In the genomic region with DNA sequence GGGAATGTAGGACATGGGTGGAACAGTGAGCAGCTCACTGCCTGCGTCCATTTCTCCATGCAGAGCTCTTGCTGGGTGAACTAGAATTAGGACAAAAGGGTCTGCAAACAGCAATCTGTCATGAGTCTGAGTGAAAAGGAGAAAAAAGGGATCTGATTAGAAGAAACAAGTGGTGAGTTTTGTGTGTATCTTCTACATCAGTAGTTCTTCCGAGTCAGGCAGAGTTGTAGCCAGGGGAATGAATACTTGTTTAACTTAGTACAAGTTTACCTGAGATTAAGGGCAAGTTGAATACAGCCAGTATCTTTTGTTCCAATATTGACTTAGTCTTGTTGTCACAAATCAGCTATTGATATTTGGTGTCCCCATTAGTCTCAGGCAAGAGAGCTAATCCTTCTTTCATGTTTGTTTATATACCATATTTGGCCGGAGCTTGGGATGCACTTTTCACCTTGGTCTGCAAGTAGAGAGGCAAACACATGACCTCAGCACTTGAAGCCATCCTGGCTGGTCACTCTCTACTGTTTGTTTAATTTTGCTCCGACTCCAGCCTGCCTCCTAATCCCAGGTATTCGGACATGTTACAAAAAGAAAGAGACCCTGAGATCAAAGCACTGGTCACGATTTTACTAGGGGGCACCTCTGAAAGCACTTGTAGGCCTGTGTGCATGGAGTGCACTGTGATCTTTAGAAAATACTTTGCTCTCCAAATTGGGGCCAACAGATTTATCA, we compare ENCODE assay signal across 26 cellular contexts.
DNase-seq lines count a peak whose midpoint lies in the region; ATAC-seq and TF ChIP-seq lines count a peak whose summit lies in the region.
"Had no signal": no experiment of that assay in that cellular context is flagged by ENCODE, and none has a peak within 500 bp of the region (broad histone marks: within the 10 kb centered on the region; RNA-seq: fewer than 3 reads in every experiment).

No MANE protein-coding gene starts in this region.

- no peak overlapping the region for H3K4me3 Mint-ChIP-seq in nephron
- no peak overlapping the region for H3K4me3 Mint-ChIP-seq in activated T-helper 17 cell treated with anti-CD3 and anti-CD28 coated beads, Interleukin-2, amount 50 U/mL, for 72 hours
- H3K4me3 Mint-ChIP-seq: activated naive CD8-positive, alpha-beta T cell treated with anti-CD3 and anti-CD28 coated beads for 36 hours; CD8-positive, alpha-beta memory T cell; neural crest cell had no signal

- H3K4me1 Mint-ChIP-seq in nephron, result peaks cover 12% of the 10 kb centered on the region
- H3K4me1 Mint-ChIP-seq in activated T-helper 17 cell treated with anti-CD3 and anti-CD28 coated beads, Interleukin-2, amount 50 U/mL, for 72 hours, result no peaks in the 10 kb centered on the region
- H3K4me1 Mint-ChIP-seq: activated naive CD8-positive, alpha-beta T cell treated with anti-CD3 and anti-CD28 coated beads for 36 hours; CD8-positive, alpha-beta memory T cell; neural crest cell had no signal

- TF ChIP-seq EP300 in SK-N-SH (IDR thresholded peaks at IDR 0.05; ENCODE audit: borderline replicate concordance in 1 of 2, low read depth in 1 of 2, low read length in 1 of 2), result no peak

- no peaks in the 10 kb centered on the region for H3F3A ChIP-seq in SK-N-SH (replicated peaks; ENCODE audit: insufficient read depth)

- POLR2A ChIA-PET in SK-N-SH (lab: Yijun Ruan, JAX), result no interaction called here

- TF ChIP-seq RAD21 in SK-N-SH (IDR thresholded peaks at IDR 0.05; ENCODE audit: low read length), result no peak

- no peak overlapping the region for H3K4me3 ChIP-seq in SK-N-SH (ENCODE audit: low read depth in 2 of 2, low read length in 1 of 2)
- H3K4me3 ChIP-seq: pancreas, smooth muscle cell, testis had no signal

- H3K36me3 ChIP-seq in SK-N-SH (replicated peaks in 1 of 2; ENCODE audit: control insufficient read depth in 1 of 2, insufficient read depth in 2 of 2, low read length in 1 of 2), result no peaks in the 10 kb centered on the region
- H3K36me3 ChIP-seq: pancreas, WERI-Rb-1 had no signal

- H3K27me3 ChIP-seq in SK-N-SH (ENCODE audit: insufficient read depth), result no peaks in the 10 kb centered on the region
- H3K27me3 ChIP-seq: pancreas, testis had no signal

- no peak overlapping the region for H3K4me2 ChIP-seq in SK-N-SH
- H3K4me2 ChIP-seq: smooth muscle cell had no signal

- peaks cover 2% of the 10 kb centered on the region for H3K9me3 Mint-ChIP-seq in nephron
- H3K9me3 Mint-ChIP-seq in activated T-helper 17 cell treated with anti-CD3 and anti-CD28 coated beads, Interleukin-2, amount 50 U/mL, for 72 hours, result no peaks in the 10 kb centered on the region
- H3K9me3 Mint-ChIP-seq: activated naive CD8-positive, alpha-beta T cell treated with anti-CD3 and anti-CD28 coated beads for 36 hours; neural crest cell had no signal

- H3K9me3 ChIP-seq in SK-N-SH, result no peaks in the 10 kb centered on the region
- H3K9me3 ChIP-seq: pancreas, testis had no signal

- H3K79me2 ChIP-seq in SK-N-SH (ENCODE audit: insufficient read depth), result no peaks in the 10 kb centered on the region

- H2AFZ ChIP-seq in SK-N-SH (ENCODE audit: low read depth), result no peak overlapping the region

- CTCF ChIA-PET in SK-N-SH (lab: Yijun Ruan, JAX), result interaction anchor here (1.0 to 1.1 kb wide), 2 partner anchors 8 to 31 kb away, joined by 3 read pairs; no protein-coding TSS in a partner anchor

- H3K36me3 Mint-ChIP-seq in nephron (ENCODE audit: low read depth), result no peaks in the 10 kb centered on the region
- no peaks in the 10 kb centered on the region for H3K36me3 Mint-ChIP-seq in activated T-helper 17 cell treated with anti-CD3 and anti-CD28 coated beads, Interleukin-2, amount 50 U/mL, for 72 hours (ENCODE audit: low read depth)

- H3K27ac Mint-ChIP-seq in nephron, result peak overlapping the region in 2 of 3 experiments; percentile 5 to 7
- no peak overlapping the region for H3K27ac Mint-ChIP-seq in activated T-helper 17 cell treated with anti-CD3 and anti-CD28 coated beads, Interleukin-2, amount 50 U/mL, for 72 hours
- H3K27ac Mint-ChIP-seq: activated naive CD8-positive, alpha-beta T cell treated with anti-CD3 and anti-CD28 coated beads for 36 hours; CD8-positive, alpha-beta memory T cell had no signal

- DNase-seq in COLO668 (lab: John Stamatoyannopoulos, UW; ENCODE audit: unreplicated experiment) (peak; percentile 15), HuH-7.5 (ENCODE audit: low spot score) (peak; percentile 32), SHP77 (lab: John Stamatoyannopoulos, UW) (peak; percentile 33 to 43), SW480 (ENCODE audit: low spot score) (no peak), SK-N-SH (no peak)
- DNase-seq: activated CD4-positive, alpha-beta T cell treated with anti-CD3 and anti-CD28 coated beads for 48 hours; activated CD8-positive, alpha-beta memory T cell treated with anti-CD3 and anti-CD28 coated beads for 24 hours; activated effector memory CD4-positive, alpha-beta T cell treated with anti-CD3 and anti-CD28 coated beads, Interleukin-2, amount 50 U/mL, for 16 hours; activated naive CD8-positive, alpha-beta T cell treated with anti-CD3 and anti-CD28 coated beads for 36 hours; aorta; CD8-positive, alpha-beta memory T cell; DMS79; Kasumi-1; kidney glomerular epithelial cell; NCI-H1417 treated with DMSO at 0.1 percent for 48 hours; NCI-H2081 treated with DMSO at 0.1 percent for 48 hours; NCI-H446; pancreas; stimulated activated naive CD8-positive, alpha-beta T cell treated with anti-CD3 and anti-CD28 coated beads, Interleukin-15, Interleukin-2, amounts not matched to agents 100 U/mL and 50 U/mL, for 24 hours; testis; WERI-Rb-1 had no signal

- WGBS in SK-N-SH (ENCODE audit: low lambda C conversion rate), result 83% methylated on average over 6 of the region's 6 CpGs

- H3K4me1 ChIP-seq in SK-N-SH (ENCODE audit: control insufficient read depth in 1 of 2, insufficient read depth in 2 of 2, low read depth in 1 of 2, low read length in 1 of 2), result no peaks in the 10 kb centered on the region
- H3K4me1 ChIP-seq: pancreas, testis had no signal

- ATAC-seq in activated T-helper 17 cell treated with anti-CD3 and anti-CD28 coated beads, Interleukin-2, amount 50 U/mL, for 72 hours (replicated peaks), result no peak
- ATAC-seq: HCT116; stimulated activated naive CD8-positive, alpha-beta T cell treated with anti-CD3 and anti-CD28 coated beads, Interleukin-15, Interleukin-2, amounts not matched to agents 100 U/mL and 50 U/mL, for 24 hours had no signal

- H3K9me2 ChIP-seq in SK-N-SH, result no peaks in the 10 kb centered on the region

- no peak for TF ChIP-seq CTCF in nephron (IDR thresholded peaks at IDR 0.05; ENCODE audit: unreplicated experiment in 3 of 3)
- no peak for TF ChIP-seq CTCF in SK-N-SH (IDR thresholded peaks at IDR 0.05)

- H3K27me3 Mint-ChIP-seq in nephron (ENCODE audit: low read depth), result no peaks in the 10 kb centered on the region
- no peaks in the 10 kb centered on the region for H3K27me3 Mint-ChIP-seq in activated T-helper 17 cell treated with anti-CD3 and anti-CD28 coated beads, Interleukin-2, amount 50 U/mL, for 72 hours
- H3K27me3 Mint-ChIP-seq: activated naive CD8-positive, alpha-beta T cell treated with anti-CD3 and anti-CD28 coated beads for 36 hours; CD8-positive, alpha-beta memory T cell had no signal

- H3K9ac ChIP-seq in SK-N-SH, result no peak overlapping the region

- H4K20me1 ChIP-seq in SK-N-SH (ENCODE audit: insufficient read depth), result no peaks in the 10 kb centered on the region

- H3K27ac ChIP-seq in SK-N-SH (ENCODE audit: low read depth in 2 of 2, low read length in 1 of 2), result no peak overlapping the region
- H3K27ac ChIP-seq: pancreas, testis, WERI-Rb-1 had no signal

TF ChIP-seq in SK-N-SH, 30 proteins besides CTCF, POLR2A, EP300 and RAD21:
- TF ChIP-seq, protein P1, sequence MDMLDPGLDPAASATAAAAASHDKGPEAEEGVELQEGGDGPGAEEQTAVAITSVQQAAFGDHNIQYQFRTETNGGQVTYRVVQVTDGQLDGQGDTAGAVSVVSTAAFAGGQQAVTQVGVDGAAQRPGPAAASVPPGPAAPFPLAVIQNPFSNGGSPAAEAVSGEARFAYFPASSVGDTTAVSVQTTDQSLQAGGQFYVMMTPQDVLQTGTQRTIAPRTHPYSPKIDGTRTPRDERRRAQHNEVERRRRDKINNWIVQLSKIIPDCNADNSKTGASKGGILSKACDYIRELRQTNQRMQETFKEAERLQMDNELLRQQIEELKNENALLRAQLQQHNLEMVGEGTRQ (IDR thresholded peaks at IDR 0.05; ENCODE audit: borderline replicate concordance, low read depth, low read length), result no peak
- TF ChIP-seq, protein P2, sequence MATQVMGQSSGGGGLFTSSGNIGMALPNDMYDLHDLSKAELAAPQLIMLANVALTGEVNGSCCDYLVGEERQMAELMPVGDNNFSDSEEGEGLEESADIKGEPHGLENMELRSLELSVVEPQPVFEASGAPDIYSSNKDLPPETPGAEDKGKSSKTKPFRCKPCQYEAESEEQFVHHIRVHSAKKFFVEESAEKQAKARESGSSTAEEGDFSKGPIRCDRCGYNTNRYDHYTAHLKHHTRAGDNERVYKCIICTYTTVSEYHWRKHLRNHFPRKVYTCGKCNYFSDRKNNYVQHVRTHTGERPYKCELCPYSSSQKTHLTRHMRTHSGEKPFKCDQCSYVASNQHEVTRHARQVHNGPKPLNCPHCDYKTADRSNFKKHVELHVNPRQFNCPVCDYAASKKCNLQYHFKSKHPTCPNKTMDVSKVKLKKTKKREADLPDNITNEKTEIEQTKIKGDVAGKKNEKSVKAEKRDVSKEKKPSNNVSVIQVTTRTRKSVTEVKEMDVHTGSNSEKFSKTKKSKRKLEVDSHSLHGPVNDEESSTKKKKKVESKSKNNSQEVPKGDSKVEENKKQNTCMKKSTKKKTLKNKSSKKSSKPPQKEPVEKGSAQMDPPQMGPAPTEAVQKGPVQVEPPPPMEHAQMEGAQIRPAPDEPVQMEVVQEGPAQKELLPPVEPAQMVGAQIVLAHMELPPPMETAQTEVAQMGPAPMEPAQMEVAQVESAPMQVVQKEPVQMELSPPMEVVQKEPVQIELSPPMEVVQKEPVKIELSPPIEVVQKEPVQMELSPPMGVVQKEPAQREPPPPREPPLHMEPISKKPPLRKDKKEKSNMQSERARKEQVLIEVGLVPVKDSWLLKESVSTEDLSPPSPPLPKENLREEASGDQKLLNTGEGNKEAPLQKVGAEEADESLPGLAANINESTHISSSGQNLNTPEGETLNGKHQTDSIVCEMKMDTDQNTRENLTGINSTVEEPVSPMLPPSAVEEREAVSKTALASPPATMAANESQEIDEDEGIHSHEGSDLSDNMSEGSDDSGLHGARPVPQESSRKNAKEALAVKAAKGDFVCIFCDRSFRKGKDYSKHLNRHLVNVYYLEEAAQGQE (IDR thresholded peaks at IDR 0.05; ENCODE audit: low read depth, low read length), result no peak
- TF ChIP-seq FOSL2 (IDR thresholded peaks at IDR 0.05; ENCODE audit: borderline replicate concordance, low read depth), result no peak

Comparison
In these comparisons a context has a peak if more than half of its experiments do, and no peak if none do; other contexts are left out.
1. DNase-seq: peak in COLO668 (single experiment), HuH-7.5 (single experiment) and SHP77 (2 of 2); none in SW480 (single experiment) and SK-N-SH (single experiment).